In genomic region chr2:54535599-54536195, GRCh38 we compare ENCODE assay signal across 19 cellular contexts.
DNase-seq lines count a peak whose midpoint lies in the region; ATAC-seq and TF ChIP-seq lines count a peak whose summit lies in the region.
"Had no signal": no experiment of that assay in that cellular context is flagged by ENCODE, and none has a peak within 500 bp of the region (broad histone marks: within the 10 kb centered on the region; RNA-seq: fewer than 3 reads in every experiment).

No MANE protein-coding gene starts in this region.

- H3K27me3 ChIP-seq in breast epithelium (no peaks in the 10 kb centered on the region), left lung (no peaks in the 10 kb centered on the region), subcutaneous abdominal adipose tissue (ENCODE audit: control insufficient read depth in 5 of 5, insufficient read depth in 4 of 5, low read length in 5 of 5) (no peaks in the 10 kb centered on the region)
- H3K27me3 ChIP-seq: ascending aorta had no signal

- peak overlapping the region; percentile 10 for H3K27ac Mint-ChIP-seq in MCF 10A (ENCODE audit: low read depth, unreplicated experiment)
- no peak overlapping the region for H3K27ac Mint-ChIP-seq in activated naive CD4-positive, alpha-beta T cell treated with anti-CD3 and anti-CD28 coated beads, Interleukin-2, amount 10 ng/mL, durations not matched to agents 7 days and 5 days
- H3K27ac Mint-ChIP-seq: CD4-positive, alpha-beta memory T cell; immature natural killer cell had no signal

- no peak for TF ChIP-seq CTCF in MCF 10A (IDR thresholded peaks at IDR 0.05; ENCODE audit: unreplicated experiment)
- TF ChIP-seq CTCF in breast epithelium (IDR thresholded peaks at IDR 0.05): no peak
- TF ChIP-seq CTCF in left lung (IDR thresholded peaks at IDR 0.05): no peak

- CTCF ChIA-PET in MCF 10A (lab: Yijun Ruan, JAX): no interaction called here
- CTCF ChIA-PET in activated naive CD4-positive, alpha-beta T cell treated with anti-CD3 and anti-CD28 coated beads, Interleukin-2, amount 10 ng/mL, durations not matched to agents 7 days and 5 days (lab: Charles Lee): no interaction called here

- peak; percentile 13 for ATAC-seq in left lung
- ATAC-seq: SK-N-SH treated with all-trans-retinoic acid at 6 μM for 48 hours had no signal

- H3K9me3 ChIP-seq in breast epithelium (no peaks in the 10 kb centered on the region), left lung (no peaks in the 10 kb centered on the region), subcutaneous abdominal adipose tissue (ENCODE audit: control insufficient read depth in 5 of 5, low read length in 5 of 5) (no peaks in the 10 kb centered on the region)
- H3K9me3 ChIP-seq: ascending aorta had no signal

- no peak for TF ChIP-seq POLR2A in breast epithelium (IDR thresholded peaks at IDR 0.05)

- H3K4me3 ChIP-seq in breast epithelium: no peak overlapping the region
- H3K4me3 ChIP-seq in left lung: no peak overlapping the region
- H3K4me3 ChIP-seq in subcutaneous abdominal adipose tissue (ENCODE audit: low read depth in 1 of 5, low read length in 5 of 5): no peak overlapping the region
- H3K4me3 ChIP-seq: ascending aorta had no signal

- H3K4me1 Mint-ChIP-seq in MCF 10A (ENCODE audit: insufficient read depth, unreplicated experiment): peaks cover 27% of the 10 kb centered on the region
- no peaks in the 10 kb centered on the region for H3K4me1 Mint-ChIP-seq in activated naive CD4-positive, alpha-beta T cell treated with anti-CD3 and anti-CD28 coated beads, Interleukin-2, amount 10 ng/mL, durations not matched to agents 7 days and 5 days
- H3K4me1 Mint-ChIP-seq: immature natural killer cell had no signal

- no peak overlapping the region for H3K4me3 Mint-ChIP-seq in MCF 10A (ENCODE audit: unreplicated experiment)
- H3K4me3 Mint-ChIP-seq in activated naive CD4-positive, alpha-beta T cell treated with anti-CD3 and anti-CD28 coated beads, Interleukin-2, amount 10 ng/mL, durations not matched to agents 7 days and 5 days: no peak overlapping the region
- H3K4me3 Mint-ChIP-seq: CD4-positive, alpha-beta memory T cell; immature natural killer cell; type B pancreatic cell had no signal

- DNase-seq in MCF 10A (ENCODE audit: unreplicated experiment) (no peak), breast epithelium (ENCODE audit: low spot score in 2 of 2) (no peak), SKM-1 treated with dmso at 0.1 percent for 144 hours (lab: John Stamatoyannopoulos, UW; ENCODE audit: unreplicated experiment) (peak; percentile 75), left lung (peak; percentile 66 to 82), T-helper 9 cell (no peak), SHP77 (lab: John Stamatoyannopoulos, UW) (no peak)
- no peak for DNase-seq in activated naive CD4-positive, alpha-beta T cell treated with anti-CD3 and anti-CD28 coated beads, Interleukin-2, amount 10 ng/mL, durations not matched to agents 7 days and 5 days
- DNase-seq: activated effector memory CD4-positive, alpha-beta T cell treated with anti-CD3 and anti-CD28 coated beads, Interleukin-2, amount 50 U/mL, for 16 hours; CD4-positive, alpha-beta memory T cell; erythroblast; immature natural killer cell; NCI-H1105 treated with DMSO at 0.1 percent for 48 hours; NCI-H2227 treated with DMSO at 0.1 percent for 48 hours had no signal

- no peak overlapping the region for H3K27ac ChIP-seq in breast epithelium
- no peak overlapping the region for H3K27ac ChIP-seq in left lung
- peak overlapping the region; percentile 84 for H3K27ac ChIP-seq in subcutaneous abdominal adipose tissue (ENCODE audit: low read depth, low read length)
- H3K27ac ChIP-seq: 22Rv1, ascending aorta, VCaP had no signal

- intact Hi-C loops in MCF 10A (cut with micrococcal nuclease) (no loop called here), breast epithelium (cut with DNase I; ENCODE audit: low total_unique reads) (no loop called here), left lung (cut with DNase I) (no loop called here)

- H3K9ac ChIP-seq in subcutaneous abdominal adipose tissue (ENCODE audit: low read length in 5 of 5): no peak overlapping the region

- no peaks in the 10 kb centered on the region for H3K9me3 Mint-ChIP-seq in MCF 10A (ENCODE audit: unreplicated experiment)
- H3K9me3 Mint-ChIP-seq in activated naive CD4-positive, alpha-beta T cell treated with anti-CD3 and anti-CD28 coated beads, Interleukin-2, amount 10 ng/mL, durations not matched to agents 7 days and 5 days: no peaks in the 10 kb centered on the region
- H3K9me3 Mint-ChIP-seq: CD4-positive, alpha-beta memory T cell; immature natural killer cell; type B pancreatic cell had no signal

- POLR2A ChIA-PET in MCF 10A (lab: Yijun Ruan, JAX): interaction anchor here (0.8 to 1.7 kb wide), 5 partner anchors 15 to 64 kb away, joined by 3 to 13 read pairs (median 5); no protein-coding TSS in a partner anchor

- BruUV-seq in MCF 10A (replicated peaks; lab: Mats Ljungman, UMichigan): no TSS peak

- no peaks in the 10 kb centered on the region for H3K36me3 Mint-ChIP-seq in MCF 10A (ENCODE audit: insufficient read depth, unreplicated experiment)
- H3K36me3 Mint-ChIP-seq in activated naive CD4-positive, alpha-beta T cell treated with anti-CD3 and anti-CD28 coated beads, Interleukin-2, amount 10 ng/mL, durations not matched to agents 7 days and 5 days: no peaks in the 10 kb centered on the region
- H3K36me3 Mint-ChIP-seq: CD4-positive, alpha-beta memory T cell; immature natural killer cell had no signal

- H3K4me1 ChIP-seq in breast epithelium (no peaks in the 10 kb centered on the region), left lung (peaks cover 8 to 27% of the 10 kb centered on the region in 2 donors), subcutaneous abdominal adipose tissue (ENCODE audit: control insufficient read depth in 5 of 5, insufficient read depth in 5 of 5, low read length in 5 of 5) (peaks cover 0 to 26% (median 13%) of the 10 kb centered on the region in 5 donors)
- H3K4me1 ChIP-seq: ascending aorta had no signal

- no peaks in the 10 kb centered on the region for H3K27me3 Mint-ChIP-seq in MCF 10A (ENCODE audit: insufficient read depth, unreplicated experiment)
- H3K27me3 Mint-ChIP-seq in activated naive CD4-positive, alpha-beta T cell treated with anti-CD3 and anti-CD28 coated beads, Interleukin-2, amount 10 ng/mL, durations not matched to agents 7 days and 5 days: peaks cover 15% of the 10 kb centered on the region
- H3K27me3 Mint-ChIP-seq: CD4-positive, alpha-beta memory T cell had no signal

- H3K36me3 ChIP-seq in breast epithelium (no peaks in the 10 kb centered on the region), left lung (no peaks in the 10 kb centered on the region), subcutaneous abdominal adipose tissue (ENCODE audit: control insufficient read depth in 5 of 5, insufficient read depth in 5 of 5, low read length in 5 of 5) (peaks cover 6 to 55% (median 19%) of the 10 kb centered on the region in 5 donors)

Comparison
In these comparisons a context has a peak if more than half of its experiments do, and no peak if none do; other contexts are left out.
1. DNase-seq: peak in SKM-1 treated with dmso at 0.1 percent for 144 hours (single experiment) and left lung (2 of 2); none in MCF 10A (single experiment), breast epithelium (0 of 2), T-helper 9 cell (single experiment), SHP77 (0 of 2) and activated naive CD4-positive, alpha-beta T cell treated with anti-CD3 and anti-CD28 coated beads, Interleukin-2, amount 10 ng/mL, durations not matched to agents 7 days and 5 days (single experiment).